12 cellular contexts compared by ENCODE assay signal in the genomic region with DNA sequence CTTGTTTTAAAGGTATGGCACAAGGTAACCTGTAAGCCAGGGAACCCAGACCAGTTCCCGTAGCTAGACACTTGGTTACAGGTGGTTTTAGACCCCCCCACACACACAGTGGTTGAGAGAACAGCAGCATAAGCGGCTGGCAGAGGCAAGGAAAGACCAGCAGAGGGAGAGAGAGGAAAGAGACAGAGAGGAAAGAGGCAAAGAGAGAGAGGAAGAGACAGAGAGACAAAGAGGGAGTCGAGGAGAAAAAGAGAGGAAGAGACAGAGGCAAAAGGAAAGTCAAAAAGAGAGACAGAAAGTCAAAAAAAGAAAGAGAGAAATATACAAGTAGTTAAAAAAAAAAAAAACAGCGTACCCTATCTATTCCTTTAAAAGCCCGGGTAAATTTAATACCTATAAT. TPM values are rescaled to one million over a fixed set of nuclear protein-coding genes. Genes with fewer than 3 reads are reported as not detected.
A peak's percentile ranks its signal among the peaks of the same experiment; 100 is the strongest.
DNase-seq lines count a peak whose midpoint lies in the region; ATAC-seq, FAIRE-seq and TF ChIP-seq lines count a peak whose summit lies in the region.
"Had no signal": no experiment of that assay in that cellular context is flagged by ENCODE, and none has a peak within 500 bp of the region (broad histone marks: within the 10 kb centered on the region; RNA-seq: fewer than 3 reads in every experiment).

No MANE protein-coding gene starts in this region.

- no peak for ATAC-seq in GM21717 (IDR thresholded peaks at IDR 0.05; ENCODE audit: unreplicated experiment)

- no peaks in the 10 kb centered on the region for H3K4me1 ChIP-seq in keratinocyte (ENCODE audit: control insufficient read depth, extremely low read depth, insufficient read depth, low read length)
- H3K4me1 ChIP-seq: tibial nerve had no signal

- no peaks in the 10 kb centered on the region for H3K9me1 ChIP-seq in keratinocyte (ENCODE audit: control insufficient read depth, extremely low read depth, insufficient read depth, low read length)

- H3K9ac ChIP-seq in keratinocyte (ENCODE audit: control insufficient read depth, extremely low read depth, insufficient read depth, low read length) = no peak overlapping the region

- no peak for FAIRE-seq in keratinocyte (lab: Jason Lieb, UNC)

- no peak overlapping the region for H3K4me3 Mint-ChIP-seq in activated CD4-positive, alpha-beta memory T cell treated with anti-CD3 and anti-CD28 coated beads for 36 hours
- no peak overlapping the region for H3K4me3 Mint-ChIP-seq in nephron progenitor cell

- dilution Hi-C loops in keratinocyte (cut with MboI; ENCODE audit: extremely low pct_ligation_motif_present, low sequenced_read_pairs) = no loop called here

- H3K4me1 Mint-ChIP-seq in activated CD4-positive, alpha-beta memory T cell treated with anti-CD3 and anti-CD28 coated beads for 36 hours (ENCODE audit: low read depth) = peaks cover 3% of the 10 kb centered on the region
- H3K4me1 Mint-ChIP-seq in nephron progenitor cell = no peaks in the 10 kb centered on the region

- no peaks in the 10 kb centered on the region for H3K9me3 ChIP-seq in keratinocyte (ENCODE audit: control insufficient read depth, low read depth, low read length)
- H3K9me3 ChIP-seq: tibial nerve had no signal

- H2AFZ ChIP-seq in keratinocyte (ENCODE audit: control insufficient read depth, low read length) = no peak overlapping the region

- H3K27ac Mint-ChIP-seq in activated CD4-positive, alpha-beta memory T cell treated with anti-CD3 and anti-CD28 coated beads for 36 hours = no peak overlapping the region
- no peak overlapping the region for H3K27ac Mint-ChIP-seq in nephron progenitor cell

- H3K79me2 ChIP-seq in keratinocyte (ENCODE audit: control insufficient read depth, insufficient read depth, low read length) = no peaks in the 10 kb centered on the region

- intact Hi-C loops in activated CD4-positive, alpha-beta memory T cell treated with anti-CD3 and anti-CD28 coated beads for 36 hours (cut with micrococcal nuclease) = no loop called here

- no peaks in the 10 kb centered on the region for H4K20me1 ChIP-seq in keratinocyte (ENCODE audit: control insufficient read depth, extremely low read depth, insufficient read depth, low read length)

- DNase-seq in DMS114 treated with DMSO at 0.1 percent for 48 hours (lab: John Stamatoyannopoulos, UW; ENCODE audit: unreplicated experiment) (peak; percentile 41), Kasumi-1 (lab: John Stamatoyannopoulos, UW) (peak; percentile 7 to 23), keratinocyte (ENCODE audit: low read depth, low spot score) (no peak), nephron progenitor cell (no peak), SHP77 (lab: John Stamatoyannopoulos, UW) (no peak), AG08395 (ENCODE audit: low spot score) (no peak)
- peak; percentile 20 for DNase-seq in activated CD4-positive, alpha-beta memory T cell treated with anti-CD3 and anti-CD28 coated beads for 36 hours
- DNase-seq: cerebellar nuclear complex, hypothalamus had no signal

- no peak overlapping the region for H3K4me3 ChIP-seq in keratinocyte (ENCODE audit: control insufficient read depth in 2 of 3, extremely low read depth in 1 of 3, insufficient read depth in 2 of 3, low read depth in 1 of 3, low read length in 3 of 3)
- H3K4me3 ChIP-seq: tibial nerve had no signal

- no peaks in the 10 kb centered on the region for H3K36me3 Mint-ChIP-seq in activated CD4-positive, alpha-beta memory T cell treated with anti-CD3 and anti-CD28 coated beads for 36 hours
- H3K36me3 Mint-ChIP-seq in nephron progenitor cell (ENCODE audit: low read depth) = no peaks in the 10 kb centered on the region

- no peaks in the 10 kb centered on the region for H3K36me3 ChIP-seq in keratinocyte (ENCODE audit: control insufficient read depth in 2 of 2, extremely low read depth in 1 of 2, insufficient read depth in 2 of 2, low read length in 2 of 2)
- H3K36me3 ChIP-seq: tibial nerve had no signal

- no peak overlapping the region for H3K4me2 ChIP-seq in keratinocyte (ENCODE audit: control insufficient read depth, extremely low read depth, insufficient read depth, low read depth, low read length)

- no peaks in the 10 kb centered on the region for H3K9me3 Mint-ChIP-seq in activated CD4-positive, alpha-beta memory T cell treated with anti-CD3 and anti-CD28 coated beads for 36 hours
- peaks cover 61% of the 10 kb centered on the region for H3K9me3 Mint-ChIP-seq in nephron progenitor cell

- peaks cover 3% of the 10 kb centered on the region for H3K27me3 Mint-ChIP-seq in activated CD4-positive, alpha-beta memory T cell treated with anti-CD3 and anti-CD28 coated beads for 36 hours
- H3K27me3 Mint-ChIP-seq in nephron progenitor cell (ENCODE audit: low read depth, poor library complexity) = peaks cover 14% of the 10 kb centered on the region

- CTCF ChIA-PET in activated CD4-positive, alpha-beta memory T cell treated with anti-CD3 and anti-CD28 coated beads for 36 hours (lab: Charles Lee) = interaction anchor here (0.6 kb wide), 1 partner anchor 12 kb away, joined by 3 read pairs; no protein-coding TSS in a partner anchor

- no peaks in the 10 kb centered on the region for H3K27me3 ChIP-seq in keratinocyte (ENCODE audit: control insufficient read depth, extremely low read depth, insufficient read depth, low read length)
- H3K27me3 ChIP-seq: tibial nerve had no signal

- no peak overlapping the region for H3K27ac ChIP-seq in keratinocyte (ENCODE audit: control insufficient read depth, insufficient read depth, low read length)
- H3K27ac ChIP-seq: tibial nerve had no signal

- POLR2A ChIA-PET in activated CD4-positive, alpha-beta memory T cell treated with anti-CD3 and anti-CD28 coated beads for 36 hours (lab: Charles Lee) = no interaction called here

- TF ChIP-seq CTCF in keratinocyte (optimal IDR thresholded peaks at IDR 0.05 in 1 of 3, IDR thresholded peaks at IDR 0.05 in 1 of 3, conservative IDR thresholded peaks at IDR 0.05 in 1 of 3; ENCODE audit: extremely low read depth in 1 of 3, insufficient read depth in 2 of 3, low read length in 3 of 3) (peak; percentile 14 to 41 (median 26)), nephron progenitor cell (IDR thresholded peaks at IDR 0.05) (no peak)

RNA-seq across cellular contexts. Expression of a gene that starts 19.5 kb away (rescaled TPM):
- 1 to 10 TPM; 2.7 to 2.8 TPM for total RNA-seq in activated CD4-positive, alpha-beta memory T cell treated with anti-CD3 and anti-CD28 coated beads for 36 hours
- polyA plus RNA-seq in keratinocyte = 0.54 to 1.6 TPM (median 1.4 TPM) in 3 replicates
- 0.60 TPM for polyA plus RNA-seq in keratinocyte (2011; ENCODE audit: low read depth)
- polyA plus RNA-seq in keratinocyte (2011; cell fraction: cytosol; rRNA removed) = 1.1 and 9.7 TPM in 2 replicates
- 0.87 and 2.3 TPM in 2 replicates for polyA plus RNA-seq in keratinocyte (2011; cell fraction: nucleus; rRNA removed)
- polyA plus RNA-seq in keratinocyte (2012; ENCODE audit: low replicate concordance) = 4.8 and 8.8 TPM in 2 replicates
- 0.23 to 0.82 TPM in 2 of 3 replicates, not detected in the other for polyA minus RNA-seq in keratinocyte
- 19.6 TPM for polyA minus RNA-seq in keratinocyte (2011; cell fraction: cytosol; rRNA and poly(A)+ RNA removed)
- polyA minus RNA-seq in keratinocyte (2011; cell fraction: nucleus; rRNA and poly(A)+ RNA removed) = 2.6 and 3.5 TPM in 2 replicates

RNA-seq across cellular contexts. Expression of a gene that starts 28.6 kb away (rescaled TPM):
- not detected for total RNA-seq in activated CD4-positive, alpha-beta memory T cell treated with anti-CD3 and anti-CD28 coated beads for 36 hours
- not detected in 3 replicates for polyA plus RNA-seq in keratinocyte
- polyA plus RNA-seq in keratinocyte (2011; ENCODE audit: low read depth) = not detected
- polyA plus RNA-seq in keratinocyte (2011; cell fraction: cytosol; rRNA removed) = not detected in 2 replicates
- polyA plus RNA-seq in keratinocyte (2011; cell fraction: nucleus; rRNA removed) = 0.25 TPM in 1 of 2 replicates, not detected in the other
- not detected in 2 replicates for polyA plus RNA-seq in keratinocyte (2012; ENCODE audit: low replicate concordance)
- polyA minus RNA-seq in keratinocyte = not detected in 3 replicates
- polyA minus RNA-seq in keratinocyte (2011; cell fraction: cytosol; rRNA and poly(A)+ RNA removed) = not detected
- not detected in 2 replicates for polyA minus RNA-seq in keratinocyte (2011; cell fraction: nucleus; rRNA and poly(A)+ RNA removed)
- total RNA-seq: LHCN-M2, tibial nerve had no signal

RNA-seq across cellular contexts. Expression of a gene that starts 42.7 kb away (rescaled TPM):
- 10 to 100 TPM; 83.8 to 86.6 TPM for total RNA-seq in activated CD4-positive, alpha-beta memory T cell treated with anti-CD3 and anti-CD28 coated beads for 36 hours
- polyA plus RNA-seq in keratinocyte = 34.3 to 52.9 TPM (median 35.5 TPM) in 3 replicates
- 3.8 TPM for polyA plus RNA-seq in keratinocyte (2011; ENCODE audit: low read depth)
- 26.5 and 50.2 TPM in 2 replicates for polyA plus RNA-seq in keratinocyte (2011; cell fraction: cytosol; rRNA removed)
- 20.2 and 22.2 TPM in 2 replicates for polyA plus RNA-seq in keratinocyte (2011; cell fraction: nucleus; rRNA removed)
- polyA plus RNA-seq in keratinocyte (2012; ENCODE audit: low replicate concordance) = 47.8 and 49.1 TPM in 2 replicates
- 18.3 to 32.8 TPM (median 23.8 TPM) in 3 replicates for polyA minus RNA-seq in keratinocyte
- polyA minus RNA-seq in keratinocyte (2011; cell fraction: cytosol; rRNA and poly(A)+ RNA removed) = 39.7 TPM
- polyA minus RNA-seq in keratinocyte (2011; cell fraction: nucleus; rRNA and poly(A)+ RNA removed) = 7.8 and 10.1 TPM in 2 replicates

RNA-seq across cellular contexts. Expression of a gene that starts 42.8 kb away (rescaled TPM):
- 10 to 100 TPM; 85.0 to 85.5 TPM for total RNA-seq in activated CD4-positive, alpha-beta memory T cell treated with anti-CD3 and anti-CD28 coated beads for 36 hours
- polyA plus RNA-seq in keratinocyte = 62.9 to 85.2 TPM (median 79.0 TPM) in 3 replicates
- polyA plus RNA-seq in keratinocyte (2011; ENCODE audit: low read depth) = 63.2 TPM
- polyA plus RNA-seq in keratinocyte (2011; cell fraction: cytosol; rRNA removed) = 49.9 and 88.3 TPM in 2 replicates
- polyA plus RNA-seq in keratinocyte (2011; cell fraction: nucleus; rRNA removed) = 129 and 130 TPM in 2 replicates
- polyA plus RNA-seq in keratinocyte (2012; ENCODE audit: low replicate concordance) = 58.8 and 102 TPM in 2 replicates
- 29.3 to 96.5 TPM (median 52.0 TPM) in 3 replicates for polyA minus RNA-seq in keratinocyte
- 34.1 TPM for polyA minus RNA-seq in keratinocyte (2011; cell fraction: cytosol; rRNA and poly(A)+ RNA removed)
- polyA minus RNA-seq in keratinocyte (2011; cell fraction: nucleus; rRNA and poly(A)+ RNA removed) = 22.9 and 30.3 TPM in 2 replicates

RNA-seq across cellular contexts. Expression of a gene that starts 53.0 kb away (rescaled TPM):
- 10 to 100 TPM; 71.8 to 81.9 TPM for total RNA-seq in activated CD4-positive, alpha-beta memory T cell treated with anti-CD3 and anti-CD28 coated beads for 36 hours
- polyA plus RNA-seq in keratinocyte = 20.3 to 21.9 TPM (median 21.9 TPM) in 3 replicates
- polyA plus RNA-seq in keratinocyte (2011; ENCODE audit: low read depth) = 22.5 TPM
- polyA plus RNA-seq in keratinocyte (2011; cell fraction: cytosol; rRNA removed) = 9.2 and 9.9 TPM in 2 replicates
- polyA plus RNA-seq in keratinocyte (2011; cell fraction: nucleus; rRNA removed) = 78.6 and 91.5 TPM in 2 replicates
- 18.5 and 20.0 TPM in 2 replicates for polyA plus RNA-seq in keratinocyte (2012; ENCODE audit: low replicate concordance)
- polyA minus RNA-seq in keratinocyte = 24.0 to 73.3 TPM (median 31.2 TPM) in 3 replicates
- polyA minus RNA-seq in keratinocyte (2011; cell fraction: cytosol; rRNA and poly(A)+ RNA removed) = 15.7 TPM
- polyA minus RNA-seq in keratinocyte (2011; cell fraction: nucleus; rRNA and poly(A)+ RNA removed) = 17.9 and 22.2 TPM in 2 replicates

Comparison
In these comparisons a context has a peak if more than half of its experiments do, and no peak if none do; other contexts are left out.
1. DNase-seq: peak in DMS114 treated with DMSO at 0.1 percent for 48 hours (single experiment), Kasumi-1 (2 of 2) and activated CD4-positive, alpha-beta memory T cell treated with anti-CD3 and anti-CD28 coated beads for 36 hours (single experiment); none in keratinocyte (single experiment), nephron progenitor cell (single experiment), SHP77 (0 of 2) and AG08395 (single experiment).